ENCODE assay signal across 27 cellular contexts in genomic region chrX:56882581-56882980, GRCh38.
"Had no signal": no experiment of that assay in that cellular context is flagged by ENCODE, and none has a peak within 500 bp of the region (broad histone marks: within the 10 kb centered on the region; RNA-seq: fewer than 3 reads in every experiment).

No MANE protein-coding gene starts in this region.

- H3K27ac Mint-ChIP-seq: naive thymus-derived CD4-positive, alpha-beta T cell; natural killer cell; nephron; neural progenitor cell; stimulated activated effector memory CD8-positive, alpha-beta T cell treated with anti-CD3 and anti-CD28 coated beads, Interleukin-12 subunit alpha, Interleukin-12 subunit beta, amount 100 ng/mL, for 72 hours; stimulated activated naive CD8-positive, alpha-beta T cell treated with anti-CD3 and anti-CD28 coated beads, Interleukin-15, amount 100 ng/mL, for 72 hours; type B pancreatic cell had no signal

- H3K27me3 ChIP-seq: neural progenitor cell, ovary, sigmoid colon, suprapubic skin, testis, tibial artery, transverse colon, upper lobe of right lung, uterus had no signal

- H3K27ac ChIP-seq: neural progenitor cell, ovary, prostate gland, right lobe of liver, sigmoid colon, suprapubic skin, testis, tibial artery, transverse colon, upper lobe of right lung, uterus had no signal

- FAIRE-seq: small intestine had no signal

- H3K9me3 Mint-ChIP-seq: natural killer cell; stimulated activated effector memory CD8-positive, alpha-beta T cell treated with anti-CD3 and anti-CD28 coated beads, Interleukin-12 subunit alpha, Interleukin-12 subunit beta, amount 100 ng/mL, for 72 hours; type B pancreatic cell had no signal

- H3K4me1 Mint-ChIP-seq: naive thymus-derived CD4-positive, alpha-beta T cell; nephron; neural progenitor cell; stimulated activated effector memory CD8-positive, alpha-beta T cell treated with anti-CD3 and anti-CD28 coated beads, Interleukin-12 subunit alpha, Interleukin-12 subunit beta, amount 100 ng/mL, for 72 hours; stimulated activated naive CD8-positive, alpha-beta T cell treated with anti-CD3 and anti-CD28 coated beads, Interleukin-15, amount 100 ng/mL, for 72 hours had no signal

- H3K27me3 Mint-ChIP-seq: naive thymus-derived CD4-positive, alpha-beta T cell; stimulated activated naive CD8-positive, alpha-beta T cell treated with anti-CD3 and anti-CD28 coated beads, Interleukin-15, amount 100 ng/mL, for 72 hours; type B pancreatic cell had no signal

- H3K4me1 ChIP-seq: neural progenitor cell, prostate gland, right lobe of liver, sigmoid colon, suprapubic skin, testis, tibial artery, transverse colon, upper lobe of right lung, uterus had no signal

- DNase-seq: naive thymus-derived CD4-positive, alpha-beta T cell; natural killer cell; occipital lobe; ovary; right cardiac atrium; right lobe of liver; sigmoid colon; small intestine; stimulated activated CD4-positive, alpha-beta T cell treated with anti-CD3 and anti-CD28 coated beads, Interleukin-15, amount 100 ng/mL, for 24 hours; stimulated activated CD4-positive, alpha-beta T cell treated with anti-CD3 and anti-CD28 coated beads, Interleukin-2, amount 100 ng/mL, for 24 hours; stimulated activated CD4-positive, alpha-beta T cell treated with anti-CD3 and anti-CD28 coated beads, Interleukin-2, amount 100 ng/mL, for 48 hours; stimulated activated CD4-positive, alpha-beta T cell treated with anti-CD3 and anti-CD28 coated beads, Interleukin-4, amount 100 ng/mL, for 24 hours; stimulated activated naive CD4-positive, alpha-beta T cell; stimulated activated naive CD8-positive, alpha-beta T cell treated with anti-CD3 and anti-CD28 coated beads, Interleukin-15, amount 100 ng/mL, for 72 hours; stimulated activated naive CD8-positive, alpha-beta T cell treated with anti-CD3 and anti-CD28 coated beads, Interleukin-15, Interleukin-2, amounts not matched to agents 100 U/mL and 50 U/mL, for 24 hours; substantia nigra; testis; tibial artery; transverse colon; upper lobe of right lung; uterus had no signal

- H3K9me3 ChIP-seq: ovary, prostate gland, right lobe of liver, sigmoid colon, suprapubic skin, testis, transverse colon, upper lobe of right lung, uterus had no signal

- H3K4me2 ChIP-seq: neural progenitor cell had no signal

- H3K36me3 Mint-ChIP-seq: naive thymus-derived CD4-positive, alpha-beta T cell; natural killer cell; neural progenitor cell; stimulated activated effector memory CD8-positive, alpha-beta T cell treated with anti-CD3 and anti-CD28 coated beads, Interleukin-12 subunit alpha, Interleukin-12 subunit beta, amount 100 ng/mL, for 72 hours; type B pancreatic cell had no signal

- ATAC-seq: naive thymus-derived CD4-positive, alpha-beta T cell; natural killer cell; right cardiac atrium; right lobe of liver; stimulated activated effector memory CD8-positive, alpha-beta T cell treated with anti-CD3 and anti-CD28 coated beads, Interleukin-12 subunit alpha, Interleukin-12 subunit beta, amount 100 ng/mL, for 72 hours; stimulated activated naive CD8-positive, alpha-beta T cell treated with anti-CD3 and anti-CD28 coated beads, Interleukin-15, amount 100 ng/mL, for 72 hours; stimulated activated naive CD8-positive, alpha-beta T cell treated with anti-CD3 and anti-CD28 coated beads, Interleukin-15, Interleukin-2, amounts not matched to agents 100 U/mL and 50 U/mL, for 24 hours; upper lobe of right lung had no signal

- H3K4me3 ChIP-seq: neural progenitor cell, ovary, prostate gland, right lobe of liver, sigmoid colon, suprapubic skin, testis, tibial artery, transverse colon, upper lobe of right lung, uterus had no signal

- H3K4me3 Mint-ChIP-seq: naive thymus-derived CD4-positive, alpha-beta T cell; natural killer cell; nephron; neural progenitor cell; stimulated activated effector memory CD8-positive, alpha-beta T cell treated with anti-CD3 and anti-CD28 coated beads, Interleukin-12 subunit alpha, Interleukin-12 subunit beta, amount 100 ng/mL, for 72 hours; stimulated activated naive CD8-positive, alpha-beta T cell treated with anti-CD3 and anti-CD28 coated beads, Interleukin-15, amount 100 ng/mL, for 72 hours; type B pancreatic cell had no signal
